10 cellular contexts compared by ENCODE assay signal in the genomic region with DNA sequence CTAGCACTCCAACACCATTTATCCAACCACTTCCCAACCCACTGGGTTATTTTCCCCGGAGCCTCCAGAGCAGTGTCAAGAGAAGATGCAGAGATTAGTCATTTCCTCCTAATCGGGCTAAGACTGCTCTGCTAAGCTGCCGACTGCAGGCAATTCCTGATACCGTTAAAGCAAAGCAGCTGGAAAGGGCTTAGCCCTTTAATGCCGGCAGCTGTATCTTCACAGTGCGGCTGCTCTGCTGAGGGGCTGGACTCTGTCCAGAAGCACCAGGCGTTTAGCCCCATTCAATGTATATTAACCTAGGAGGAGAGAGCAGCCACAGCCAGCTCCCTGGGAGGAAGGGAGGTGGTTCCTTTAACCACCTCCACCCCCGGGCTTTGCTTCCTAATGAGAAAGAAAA. TPM values are rescaled to one million over a fixed set of nuclear protein-coding genes. Genes with fewer than 3 reads are reported as not detected.
DNase-seq lines count a peak whose midpoint lies in the region; ATAC-seq, FAIRE-seq and TF ChIP-seq lines count a peak whose summit lies in the region.
"Had no signal": no experiment of that assay in that cellular context is flagged by ENCODE, and none has a peak within 500 bp of the region (broad histone marks: within the 10 kb centered on the region; RNA-seq: fewer than 3 reads in every experiment).

No MANE protein-coding gene starts in this region.

- CTCF ChIA-PET in activated CD4-positive, alpha-beta T cell treated with anti-CD3 and anti-CD28 coated beads, Interleukin-2, amount 10 ng/mL, durations not matched to agents 7 days and 5 days (lab: Charles Lee): interaction anchor here (0.6 to 7.1 kb wide), 5 partner anchors 10 to 279 kb away, joined by 3 to 87 read pairs (median 6); no protein-coding TSS in a partner anchor

- peaks cover 30% of the 10 kb centered on the region for H3K36me3 Mint-ChIP-seq in activated CD4-positive, alpha-beta T cell treated with anti-CD3 and anti-CD28 coated beads, Interleukin-2, amount 10 ng/mL, durations not matched to agents 7 days and 5 days (ENCODE audit: low read depth)

- no peak overlapping the region for H3K4me3 ChIP-seq in fibroblast of pulmonary artery (replicated peaks; ENCODE audit: low read depth, low read length)
- H3K4me3 ChIP-seq: coronary artery had no signal

- DNase-seq in H4 (ENCODE audit: low spot score) (peak; percentile 53), RCC 7860 (ENCODE audit: low spot score) (peak; percentile 72), fibroblast of pulmonary artery (ENCODE audit: low read depth) (peak; percentile 89), sciatic nerve (ENCODE audit: low spot score) (no peak), NCI-H187 (lab: John Stamatoyannopoulos, UW) (no peak), NAMALWA (ENCODE audit: low spot score) (no peak)
- DNase-seq in activated CD4-positive, alpha-beta T cell treated with anti-CD3 and anti-CD28 coated beads, Interleukin-2, amount 10 ng/mL, durations not matched to agents 7 days and 5 days: no peak
- DNase-seq: stimulated activated CD4-positive, alpha-beta T cell treated with anti-CD3 and anti-CD28 coated beads, Interleukin-15, amount 100 ng/mL, for 24 hours had no signal

- peak; percentile 46 for ATAC-seq in sciatic nerve
- ATAC-seq in HG03354 (IDR thresholded peaks at IDR 0.05; ENCODE audit: poor library complexity, severe bottlenecking, unreplicated experiment): no peak

- no peaks in the 10 kb centered on the region for H3K9me3 Mint-ChIP-seq in activated CD4-positive, alpha-beta T cell treated with anti-CD3 and anti-CD28 coated beads, Interleukin-2, amount 10 ng/mL, durations not matched to agents 7 days and 5 days

- peak; percentile 85 for FAIRE-seq in RCC 7860 (lab: Jason Lieb, UNC)

- no peak overlapping the region for H3K27ac Mint-ChIP-seq in activated CD4-positive, alpha-beta T cell treated with anti-CD3 and anti-CD28 coated beads, Interleukin-2, amount 10 ng/mL, durations not matched to agents 7 days and 5 days

- H3K27me3 Mint-ChIP-seq in activated CD4-positive, alpha-beta T cell treated with anti-CD3 and anti-CD28 coated beads, Interleukin-2, amount 10 ng/mL, durations not matched to agents 7 days and 5 days: no peaks in the 10 kb centered on the region

- no peaks in the 10 kb centered on the region for H3K4me1 Mint-ChIP-seq in activated CD4-positive, alpha-beta T cell treated with anti-CD3 and anti-CD28 coated beads, Interleukin-2, amount 10 ng/mL, durations not matched to agents 7 days and 5 days

- TF ChIP-seq CTCF in fibroblast of pulmonary artery (IDR thresholded peaks at IDR 0.05; ENCODE audit: low read length, missing control alignments): peak; percentile 10

- POLR2A ChIA-PET in activated CD4-positive, alpha-beta T cell treated with anti-CD3 and anti-CD28 coated beads, Interleukin-2, amount 10 ng/mL, durations not matched to agents 7 days and 5 days (lab: Charles Lee): no interaction called here

- no peak overlapping the region for H3K4me3 Mint-ChIP-seq in activated CD4-positive, alpha-beta T cell treated with anti-CD3 and anti-CD28 coated beads, Interleukin-2, amount 10 ng/mL, durations not matched to agents 7 days and 5 days

- intact Hi-C loops in sciatic nerve (cut with DNase I): no loop called here

RNA-seq across cellular contexts. Expression of a gene that starts 11.1 kb away (rescaled TPM):
- 0.10 TPM in 1 of 2 replicates, not detected in the other for total RNA-seq in H4 (2014; rRNA removed; shearing (Covaris generic))
- 0.27 TPM for total RNA-seq in sciatic nerve
- total RNA-seq in activated CD4-positive, alpha-beta T cell treated with anti-CD3 and anti-CD28 coated beads, Interleukin-2, amount 10 ng/mL, durations not matched to agents 7 days and 5 days: not detected

RNA-seq across cellular contexts. Expression of a gene that starts 22.2 kb away (rescaled TPM):
- not detected in 2 replicates for total RNA-seq in H4 (2014; rRNA removed; shearing (Covaris generic))
- total RNA-seq in sciatic nerve: 0.71 TPM
- total RNA-seq in activated CD4-positive, alpha-beta T cell treated with anti-CD3 and anti-CD28 coated beads, Interleukin-2, amount 10 ng/mL, durations not matched to agents 7 days and 5 days: not detected

RNA-seq across cellular contexts. Expression of a gene that starts 33.4 kb away (rescaled TPM):
- total RNA-seq in H4 (2014; rRNA removed; shearing (Covaris generic)): not detected in 2 replicates
- total RNA-seq in sciatic nerve: not detected
- total RNA-seq in activated CD4-positive, alpha-beta T cell treated with anti-CD3 and anti-CD28 coated beads, Interleukin-2, amount 10 ng/mL, durations not matched to agents 7 days and 5 days: not detected

RNA-seq across cellular contexts. Expression of a gene that starts 41.4 kb away (rescaled TPM):
- 115 and 140 TPM in 2 replicates for total RNA-seq in H4 (2014; rRNA removed; shearing (Covaris generic))
- total RNA-seq in sciatic nerve: 15.0 TPM
- total RNA-seq in activated CD4-positive, alpha-beta T cell treated with anti-CD3 and anti-CD28 coated beads, Interleukin-2, amount 10 ng/mL, durations not matched to agents 7 days and 5 days: 100 to 1,000 TPM; 177 to 183 TPM

Comparison
In these comparisons a context has a peak if more than half of its experiments do, and no peak if none do; other contexts are left out.
1. DNase-seq: peak in H4 (single experiment), RCC 7860 (single experiment) and fibroblast of pulmonary artery (single experiment); none in sciatic nerve (single experiment), NCI-H187 (0 of 2), NAMALWA (single experiment) and activated CD4-positive, alpha-beta T cell treated with anti-CD3 and anti-CD28 coated beads, Interleukin-2, amount 10 ng/mL, durations not matched to agents 7 days and 5 days (single experiment).